Comparison of ENCODE assay signal across 2 cellular contexts in genomic region chr3:42063886-42064285, GRCh38.
TF ChIP-seq lines count a peak whose summit lies in the region.

No MANE protein-coding gene starts in this region.

TF ChIP-seq in GM23338, 12 proteins besides CTCF, POLR2A, EP300 and RAD21 (continued from another document):
- TF ChIP-seq REST (IDR thresholded peaks at IDR 0.05; ENCODE audit: unreplicated experiment): no peak
- TF ChIP-seq EZH2phosphoT487 (IDR thresholded peaks at IDR 0.05; ENCODE audit: unreplicated experiment): no peak
- no peak for TF ChIP-seq NANOG (IDR thresholded peaks at IDR 0.05; ENCODE audit: borderline replicate concordance)
- TF ChIP-seq ETS1 (IDR thresholded peaks at IDR 0.05): no peak
- TF ChIP-seq STAT1 (IDR thresholded peaks at IDR 0.05; ENCODE audit: unreplicated experiment): no peak
- TF ChIP-seq POLR2AphosphoS5 (IDR thresholded peaks at IDR 0.05; ENCODE audit: low read depth): no peak
- TF ChIP-seq CREB1 (CRISPR knock-in tag; IDR thresholded peaks at IDR 0.05; ENCODE audit: low read depth): no peak
- TF ChIP-seq ZNF462 (CRISPR knock-in tag; IDR thresholded peaks at IDR 0.05): no peak
- no peak for TF ChIP-seq ZNF114 (CRISPR knock-in tag; IDR thresholded peaks at IDR 0.05)
- no peak for TF ChIP-seq EZH2 (IDR thresholded peaks at IDR 0.05; ENCODE audit: low read depth, unreplicated experiment)

TF ChIP-seq in SK-N-SH treated with all-trans-retinoic acid at 6 μM for 48 hours, 23 proteins besides CTCF, POLR2A, EP300 and RAD21 (continued from another document):
- no peak for TF ChIP-seq TSHZ2 (CRISPR knock-in tag; IDR thresholded peaks at IDR 0.05)
- no peak for TF ChIP-seq GLIS3 (CRISPR knock-in tag; IDR thresholded peaks at IDR 0.05)
- TF ChIP-seq SNAI2 (CRISPR knock-in tag; IDR thresholded peaks at IDR 0.05): no peak
TF ChIP-seq in SK-N-SH treated with all-trans-retinoic acid at 6 μM for 48 hours: peak in this region for 0.
